In the genomic region with DNA sequence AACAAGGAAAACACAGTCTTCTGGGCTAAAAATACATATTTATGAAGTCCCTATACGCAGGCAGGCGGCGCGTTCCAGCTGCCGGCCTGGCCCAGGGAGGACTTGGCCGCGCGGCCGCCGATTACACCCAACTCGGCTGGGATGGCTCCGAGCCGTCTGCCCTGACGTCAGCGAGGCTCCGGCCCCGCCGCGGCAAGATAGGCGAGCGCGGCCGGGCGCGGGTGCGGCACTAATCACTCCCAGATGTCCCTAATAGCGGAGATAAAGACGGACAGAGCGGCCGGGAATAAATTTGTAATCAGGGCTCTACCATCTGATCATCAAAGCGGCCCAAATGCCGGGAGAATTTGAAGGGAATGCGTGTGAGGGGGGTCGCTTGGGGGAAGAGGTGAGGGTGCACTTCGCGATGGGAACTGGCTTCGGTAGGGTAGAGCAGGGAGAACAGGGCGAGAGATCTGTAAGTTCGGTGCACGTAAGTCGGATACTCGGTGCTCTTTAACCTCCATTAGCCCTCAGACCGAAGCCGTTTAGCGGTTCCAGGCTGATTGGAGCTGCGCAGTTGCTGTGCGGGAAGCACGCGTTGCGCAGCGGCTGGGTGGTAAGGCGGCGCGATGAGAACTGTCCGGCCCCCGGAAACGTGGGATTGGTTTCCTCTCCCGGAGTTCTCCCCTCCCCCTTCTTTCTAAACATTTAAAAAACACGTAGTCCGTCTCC, we compare ENCODE assay signal across 8 cellular contexts. TPM values are rescaled to one million over a fixed set of nuclear protein-coding genes. Genes with fewer than 3 reads are reported as not detected.
DNase-seq lines count a peak whose midpoint lies in the region; ATAC-seq, FAIRE-seq and TF ChIP-seq lines count a peak whose summit lies in the region.

No MANE protein-coding gene starts in this region.

- ATAC-seq in Panc1 (peak; percentile 88), HG02870 (IDR thresholded peaks at IDR 0.05; ENCODE audit: unreplicated experiment) (no peak), HG03342 (IDR thresholded peaks at IDR 0.05; ENCODE audit: unreplicated experiment) (no peak), GM18519 (IDR thresholded peaks at IDR 0.05; ENCODE audit: low FRiP score, unreplicated experiment) (no peak)

- no peaks in the 10 kb centered on the region for H3K4me1 ChIP-seq in Panc1 (ENCODE audit: control insufficient read depth, insufficient read depth, low read length)
- peaks cover 0 to 22% of the 10 kb centered on the region in 2 donors for H3K4me1 ChIP-seq in muscle layer of duodenum (ENCODE audit: control insufficient read depth in 1 of 2, insufficient read depth in 2 of 2, low read length in 2 of 2)

- H3K9me3 ChIP-seq in Panc1 (ENCODE audit: control insufficient read depth, insufficient read depth, low read depth, low read length) (no peaks in the 10 kb centered on the region), muscle layer of duodenum (ENCODE audit: control insufficient read depth in 1 of 2, low read length in 2 of 2) (no peaks in the 10 kb centered on the region)

- H3K27me3 ChIP-seq in Panc1 (ENCODE audit: control insufficient read depth, insufficient read depth, low read length), result no peaks in the 10 kb centered on the region
- H3K27me3 ChIP-seq in muscle layer of duodenum (ENCODE audit: low read depth, low read length), result peaks cover 72% of the 10 kb centered on the region

- POLR2A ChIA-PET in Panc1 (lab: Charles Lee), result no interaction called here

- TF ChIP-seq POLR2A in erythroblast (IDR thresholded peaks at IDR 0.05; ENCODE audit: low read length), result no peak
- no peak for TF ChIP-seq POLR2A in H54 (IDR thresholded peaks at IDR 0.05; ENCODE audit: low read depth, low read length)

- H3K4me3 ChIP-seq in Panc1 (ENCODE audit: low read depth in 2 of 2, low read length in 2 of 2) (peak overlapping the region; percentile 34 to 48), muscle layer of duodenum (ENCODE audit: low read depth in 1 of 2, low read length in 2 of 2) (peak overlapping the region; percentile 64 to 93)

- FAIRE-seq in H54 (lab: Jason Lieb, UNC), result no peak

- BruUV-seq in Panc1 (replicated peaks; lab: Mats Ljungman, UMichigan), result no TSS peak

- in situ Hi-C loops in Panc1 (cut with HindIII; ENCODE audit: low pct_unique_long_range_greater_than_20kb, low sequenced_read_pairs), result no loop called here

- intact Hi-C loops in Panc1 (cut with micrococcal nuclease; ENCODE audit: unreplicated experiment), result no loop called here

- H3K27ac ChIP-seq in Panc1 (ENCODE audit: low read length) (no peak overlapping the region), muscle layer of duodenum (ENCODE audit: low read length) (peak overlapping the region; percentile 96)

- CTCF ChIA-PET in Panc1 (lab: Charles Lee), result no interaction called here

- peak; percentile 10 for DNase-seq in GM19238 (ENCODE audit: insufficient read length, low spot score)
- DNase-seq in Panc1 (ENCODE audit: low read depth, low spot score), result no peak
- peak; percentile 76 to 83 for DNase-seq in erythroblast (lab: John Stamatoyannopoulos, UW)
- no peak for DNase-seq in H54 (ENCODE audit: insufficient read length, low spot score)

- H3K36me3 ChIP-seq in Panc1 (ENCODE audit: control insufficient read depth, insufficient read depth, low read length), result no peaks in the 10 kb centered on the region
- no peaks in the 10 kb centered on the region for H3K36me3 ChIP-seq in muscle layer of duodenum (ENCODE audit: control insufficient read depth in 1 of 2, insufficient read depth in 2 of 2, low read length in 2 of 2)

- no peak for TF ChIP-seq CTCF in Panc1 (IDR thresholded peaks at IDR 0.05)

RNA-seq across cellular contexts. Expression of gene HAND2, which starts 7.7 kb away (rescaled TPM):
- total RNA-seq in Panc1 (2021; ENCODE audit: unreplicated experiment), result 0.31 TPM
- 0.29 TPM for polyA plus RNA-seq in Panc1 (2012; ENCODE audit: insufficient read length)

Comparison
In these comparisons a context has a peak if more than half of its experiments do, and no peak if none do; other contexts are left out.
1. DNase-seq: peak in GM19238 (single experiment) and erythroblast (2 of 2); none in Panc1 (single experiment) and H54 (single experiment).